Comparison of ENCODE assay signal across 8 cellular contexts in genomic region chr1:23751050-23751814, GRCh38. TPM values are rescaled to one million over a fixed set of nuclear protein-coding genes. Genes with fewer than 3 reads are reported as not detected.
DNase-seq lines count a peak whose midpoint lies in the region; ATAC-seq and TF ChIP-seq lines count a peak whose summit lies in the region.

No MANE protein-coding gene starts in this region.

- H2AK5ac ChIP-seq in mesenchymal stem cell (ENCODE audit: low read length, severe bottlenecking) = peak overlapping the region; percentile 18

- H2BK12ac ChIP-seq in mesenchymal stem cell (ENCODE audit: low read length in 2 of 2) = no peak overlapping the region

- no peak overlapping the region for H3K14ac ChIP-seq in mesenchymal stem cell (ENCODE audit: low read length in 2 of 2)

- H2BK15ac ChIP-seq in mesenchymal stem cell (ENCODE audit: low read depth, poor library complexity, severe bottlenecking) = no peak overlapping the region

- no peak overlapping the region for H3K4me3 Mint-ChIP-seq in chondrocyte (ENCODE audit: unreplicated experiment)

- H2AFZ ChIP-seq in Karpas-422 (ENCODE audit: low read length) = no peak overlapping the region
- no peak overlapping the region for H2AFZ ChIP-seq in mesenchymal stem cell (ENCODE audit: low read depth, low read length)

- peaks cover 27% of the 10 kb centered on the region for H3K4me1 ChIP-seq in Karpas-422 (ENCODE audit: low read length)
- peaks cover 8% of the 10 kb centered on the region for H3K4me1 ChIP-seq in mesenchymal stem cell (ENCODE audit: control insufficient read depth, insufficient read depth, low read depth, low read length)

- peaks cover 16% of the 10 kb centered on the region for H3K4me1 Mint-ChIP-seq in chondrocyte (ENCODE audit: low read depth)

- peaks cover 50% of the 10 kb centered on the region for H3K36me3 ChIP-seq in Karpas-422 (ENCODE audit: insufficient read depth, low read length)
- peaks cover 50 to 78% of the 10 kb centered on the region in 2 experiments for H3K36me3 ChIP-seq in mesenchymal stem cell (ENCODE audit: control insufficient read depth in 1 of 2, insufficient read depth in 2 of 2, low read depth in 1 of 2, low read length in 2 of 2)

- DNase-seq in NCI-H748 (lab: John Stamatoyannopoulos, UW; ENCODE audit: unreplicated experiment) = peak; percentile 12
- no peak for DNase-seq in NCI-H748 treated with DMSO at 0.1 percent for 48 hours (lab: John Stamatoyannopoulos, UW)
- peak; percentile 86 for DNase-seq in Karpas-422
- DNase-seq in T1000 (lab: John Stamatoyannopoulos, UW) = peak; percentile 13
- DNase-seq in chondrocyte (ENCODE audit: low spot score) = no peak
- peak; percentile 74 for DNase-seq in mesenchymal stem cell

- no peak overlapping the region for H3K4me2 ChIP-seq in Karpas-422 (ENCODE audit: low read depth, low read length, poor library complexity, severe bottlenecking)
- no peak overlapping the region for H3K4me2 ChIP-seq in mesenchymal stem cell (ENCODE audit: low read length, poor library complexity, severe bottlenecking)

- H3K4me3 ChIP-seq in Karpas-422 (ENCODE audit: low read length) (no peak overlapping the region), mesenchymal stem cell (ENCODE audit: insufficient read depth in 1 of 2, low read depth in 1 of 2, low read length in 2 of 2) (no peak overlapping the region)

- H3K27ac ChIP-seq in Karpas-422 (ENCODE audit: low read length) (no peak overlapping the region), mesenchymal stem cell (ENCODE audit: low read length, poor library complexity, severe bottlenecking) (no peak overlapping the region)

- H3K9me2 ChIP-seq in Karpas-422 (replicated peaks; ENCODE audit: insufficient read depth, low read length) = no peaks in the 10 kb centered on the region

- H4K8ac ChIP-seq in mesenchymal stem cell (ENCODE audit: low read length) = no peak overlapping the region

- peaks cover 51% of the 10 kb centered on the region for H3K79me2 ChIP-seq in Karpas-422 (ENCODE audit: low read length)

- WGBS in mesenchymal stem cell = 70% methylated on average over 11 of the region's 11 CpGs

- peaks cover 23% of the 10 kb centered on the region for H4K20me1 ChIP-seq in Karpas-422 (ENCODE audit: insufficient read depth, low read depth, low read length)

- peaks cover 33% of the 10 kb centered on the region for H3K36me3 Mint-ChIP-seq in chondrocyte (ENCODE audit: low read depth)

- TF ChIP-seq CTCF in chondrocyte (IDR thresholded peaks at IDR 0.05) = peak; percentile 81

- no peak overlapping the region for H2BK5ac ChIP-seq in mesenchymal stem cell (ENCODE audit: low read depth, low read length, poor library complexity, severe bottlenecking)

- no peaks in the 10 kb centered on the region for H3K9me3 Mint-ChIP-seq in chondrocyte (ENCODE audit: low read depth)

- H4K91ac ChIP-seq in mesenchymal stem cell (ENCODE audit: low read length) = no peak overlapping the region

- no peaks in the 10 kb centered on the region for H3K27me3 ChIP-seq in Karpas-422 (ENCODE audit: low read length)
- no peaks in the 10 kb centered on the region for H3K27me3 ChIP-seq in mesenchymal stem cell (ENCODE audit: control insufficient read depth in 1 of 2, insufficient read depth in 1 of 2, low read length in 2 of 2)

- H3K4ac ChIP-seq in mesenchymal stem cell (ENCODE audit: low read depth in 1 of 2, low read length in 2 of 2) = peak overlapping the region in 1 of 2 experiments; percentile 21

- peaks cover 29% of the 10 kb centered on the region for H3K79me1 ChIP-seq in mesenchymal stem cell (replicated peaks; ENCODE audit: low read length, poor library complexity, severe bottlenecking)

- no peak overlapping the region for H2BK120ac ChIP-seq in mesenchymal stem cell (ENCODE audit: low read depth, low read length)

- H3K18ac ChIP-seq in mesenchymal stem cell (ENCODE audit: low read depth in 1 of 2, low read length in 2 of 2) = no peak overlapping the region

- H3K27me3 Mint-ChIP-seq in chondrocyte (ENCODE audit: low read depth) = no peaks in the 10 kb centered on the region

- ATAC-seq in GM18909 (IDR thresholded peaks at IDR 0.05; ENCODE audit: poor library complexity, unreplicated experiment) = no peak
- ATAC-seq in GM21717 (IDR thresholded peaks at IDR 0.05; ENCODE audit: unreplicated experiment) = no peak

- no peak overlapping the region for H3K23ac ChIP-seq in mesenchymal stem cell (ENCODE audit: low read length in 2 of 2)

- peak overlapping the region; percentile 36 for H3K27ac Mint-ChIP-seq in chondrocyte (ENCODE audit: unreplicated experiment)

- H3K9ac ChIP-seq in Karpas-422 (ENCODE audit: low read length) (no peak overlapping the region), mesenchymal stem cell (ENCODE audit: low read length) (peak overlapping the region; percentile 0)

- no peaks in the 10 kb centered on the region for H3K9me3 ChIP-seq in Karpas-422 (ENCODE audit: low read length)
- no peaks in the 10 kb centered on the region for H3K9me3 ChIP-seq in mesenchymal stem cell (ENCODE audit: control insufficient read depth, low read length)

RNA-seq across cellular contexts. Expression of gene ELOA, which starts 8.0 kb away (rescaled TPM):
- total RNA-seq in Karpas-422 (2014; rRNA removed; shearing (Covaris generic); ENCODE audit: low replicate concordance) = 14.6 and 16.9 TPM in 2 replicates
- 41.7 to 47.8 TPM (median 42.9 TPM) in 3 replicates for total RNA-seq in chondrocyte
- 29.3 TPM for polyA plus RNA-seq in mesenchymal stem cell (2013, experiment 1 of 2)
- polyA plus RNA-seq in mesenchymal stem cell (2013, experiment 2 of 2) = 28.1 TPM

RNA-seq across cellular contexts. Expression of gene PITHD1, which starts 27.0 kb away (rescaled TPM):
- total RNA-seq in Karpas-422 (2014; rRNA removed; shearing (Covaris generic); ENCODE audit: low replicate concordance) = 35.6 and 55.7 TPM in 2 replicates
- 36.2 to 36.5 TPM (median 36.4 TPM) in 3 replicates for total RNA-seq in chondrocyte
- polyA plus RNA-seq in mesenchymal stem cell (2013, experiment 1 of 2) = 16.0 TPM
- 16.3 TPM for polyA plus RNA-seq in mesenchymal stem cell (2013, experiment 2 of 2)

RNA-seq across cellular contexts. Expression of gene LYPLA2, which starts 39.7 kb away (rescaled TPM):
- 43.1 and 69.8 TPM in 2 replicates for total RNA-seq in Karpas-422 (2014; rRNA removed; shearing (Covaris generic); ENCODE audit: low replicate concordance)
- total RNA-seq in chondrocyte = 39.8 to 43.0 TPM (median 40.4 TPM) in 3 replicates
- 62.5 TPM for polyA plus RNA-seq in mesenchymal stem cell (2013, experiment 1 of 2)
- 61.5 TPM for polyA plus RNA-seq in mesenchymal stem cell (2013, experiment 2 of 2)

RNA-seq across cellular contexts. Expression of gene GALE, which starts 49.3 kb away (rescaled TPM):
- total RNA-seq in Karpas-422 (2014; rRNA removed; shearing (Covaris generic); ENCODE audit: low replicate concordance) = 16.8 and 39.7 TPM in 2 replicates
- total RNA-seq in chondrocyte = 24.9 to 34.0 TPM (median 25.7 TPM) in 3 replicates
- 44.9 TPM for polyA plus RNA-seq in mesenchymal stem cell (2013, experiment 1 of 2)
- 45.0 TPM for polyA plus RNA-seq in mesenchymal stem cell (2013, experiment 2 of 2)

RNA-seq across cellular contexts. Expression of gene RPL11, which starts 59.6 kb away (rescaled TPM):
- total RNA-seq in Karpas-422 (2014; rRNA removed; shearing (Covaris generic); ENCODE audit: low replicate concordance) = 1,479 and 2,277 TPM in 2 replicates
- total RNA-seq in chondrocyte = 485 to 589 TPM (median 492 TPM) in 3 replicates
- polyA plus RNA-seq in mesenchymal stem cell (2013, experiment 1 of 2) = 2,341 TPM
- 2,276 TPM for polyA plus RNA-seq in mesenchymal stem cell (2013, experiment 2 of 2)

Comparison
In these comparisons a context has a peak if more than half of its experiments do, and no peak if none do; other contexts are left out.
1. DNase-seq: peak in NCI-H748 (single experiment), Karpas-422 (single experiment), T1000 (single experiment) and mesenchymal stem cell (single experiment); none in NCI-H748 treated with DMSO at 0.1 percent for 48 hours (single experiment) and chondrocyte (single experiment).